In the genomic region with DNA sequence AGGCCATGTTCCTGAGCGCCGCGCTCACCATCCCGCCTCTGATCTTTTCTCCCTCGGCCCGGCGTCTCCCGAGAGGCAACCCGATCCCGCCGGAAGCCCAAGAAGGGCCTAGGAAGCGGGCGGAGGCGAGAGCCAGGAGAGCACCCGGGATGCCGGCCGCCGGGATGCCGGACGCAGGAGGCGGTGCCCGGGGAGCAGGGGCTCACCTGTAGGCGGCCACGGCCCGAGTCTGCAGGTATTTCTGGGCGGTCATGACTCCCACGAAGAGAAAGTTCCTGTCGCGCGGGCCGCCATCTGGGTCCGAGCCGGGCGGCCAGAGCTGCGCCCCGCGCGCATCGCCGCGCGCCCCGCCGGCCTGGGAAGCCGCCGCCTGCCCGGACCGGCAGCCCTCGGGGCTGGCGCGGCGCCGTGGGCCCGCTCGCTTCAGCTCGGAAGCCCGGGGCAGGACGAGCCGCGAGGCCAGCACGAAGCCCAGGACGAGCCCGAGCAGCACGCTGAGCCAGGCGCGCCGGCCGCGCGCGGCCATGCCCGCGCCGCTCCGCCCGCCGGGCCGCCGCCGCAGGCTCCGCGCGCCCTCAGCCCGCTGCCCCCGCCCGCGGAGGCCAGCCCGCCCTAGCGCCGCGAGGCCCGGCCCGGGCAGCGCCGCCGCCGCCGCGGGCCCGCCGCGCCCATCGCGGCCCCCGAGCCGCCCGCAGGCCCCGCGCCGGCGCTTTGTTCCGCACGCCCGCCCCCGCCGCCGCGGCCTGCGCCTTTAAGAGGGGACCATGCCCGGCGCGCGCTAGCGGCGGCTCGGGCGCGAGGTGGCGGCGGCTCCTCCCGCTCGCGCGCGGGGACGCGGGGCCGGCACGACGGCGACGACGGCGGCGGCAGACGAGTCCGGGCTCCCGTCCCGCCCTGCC, we compare ENCODE assay signal across 1 cellular context.
TF ChIP-seq lines count a peak whose summit lies in the region.

No MANE protein-coding gene starts in this region.

TF ChIP-seq in H1, 55 proteins besides CTCF, POLR2A, EP300 and RAD21:
- TF ChIP-seq GABPA (IDR thresholded peaks at IDR 0.05; ENCODE audit: borderline replicate concordance, insufficient read depth, low read length) (no peak), SP2 (IDR thresholded peaks at IDR 0.05; ENCODE audit: low read length) (no peak), FOSL1 (IDR thresholded peaks at IDR 0.05; ENCODE audit: insufficient read depth, low read depth, low read length) (no peak), KDM1A (IDR thresholded peaks at IDR 0.05; ENCODE audit: borderline replicate concordance, low read length) (no peak), PHF8 (conservative IDR thresholded peaks at IDR 0.05; ENCODE audit: low read depth, low read length) (peak; percentile 50), TAF1 (IDR thresholded peaks at IDR 0.05; ENCODE audit: low read depth, low read length) (no peak), TCF12 (IDR thresholded peaks at IDR 0.05; ENCODE audit: low read depth, low read length) (no peak), ASH2L (IDR thresholded peaks at IDR 0.05; ENCODE audit: low read length) (peak; percentile 38), ZNF274 (IDR thresholded peaks at IDR 0.05; ENCODE audit: borderline replicate concordance, extremely low read depth, low read length) (no peak), KDM4A (IDR thresholded peaks at IDR 0.05; ENCODE audit: low read depth, low read length, severe bottlenecking) (peak; percentile 55)
- TF ChIP-seq, protein P1, sequence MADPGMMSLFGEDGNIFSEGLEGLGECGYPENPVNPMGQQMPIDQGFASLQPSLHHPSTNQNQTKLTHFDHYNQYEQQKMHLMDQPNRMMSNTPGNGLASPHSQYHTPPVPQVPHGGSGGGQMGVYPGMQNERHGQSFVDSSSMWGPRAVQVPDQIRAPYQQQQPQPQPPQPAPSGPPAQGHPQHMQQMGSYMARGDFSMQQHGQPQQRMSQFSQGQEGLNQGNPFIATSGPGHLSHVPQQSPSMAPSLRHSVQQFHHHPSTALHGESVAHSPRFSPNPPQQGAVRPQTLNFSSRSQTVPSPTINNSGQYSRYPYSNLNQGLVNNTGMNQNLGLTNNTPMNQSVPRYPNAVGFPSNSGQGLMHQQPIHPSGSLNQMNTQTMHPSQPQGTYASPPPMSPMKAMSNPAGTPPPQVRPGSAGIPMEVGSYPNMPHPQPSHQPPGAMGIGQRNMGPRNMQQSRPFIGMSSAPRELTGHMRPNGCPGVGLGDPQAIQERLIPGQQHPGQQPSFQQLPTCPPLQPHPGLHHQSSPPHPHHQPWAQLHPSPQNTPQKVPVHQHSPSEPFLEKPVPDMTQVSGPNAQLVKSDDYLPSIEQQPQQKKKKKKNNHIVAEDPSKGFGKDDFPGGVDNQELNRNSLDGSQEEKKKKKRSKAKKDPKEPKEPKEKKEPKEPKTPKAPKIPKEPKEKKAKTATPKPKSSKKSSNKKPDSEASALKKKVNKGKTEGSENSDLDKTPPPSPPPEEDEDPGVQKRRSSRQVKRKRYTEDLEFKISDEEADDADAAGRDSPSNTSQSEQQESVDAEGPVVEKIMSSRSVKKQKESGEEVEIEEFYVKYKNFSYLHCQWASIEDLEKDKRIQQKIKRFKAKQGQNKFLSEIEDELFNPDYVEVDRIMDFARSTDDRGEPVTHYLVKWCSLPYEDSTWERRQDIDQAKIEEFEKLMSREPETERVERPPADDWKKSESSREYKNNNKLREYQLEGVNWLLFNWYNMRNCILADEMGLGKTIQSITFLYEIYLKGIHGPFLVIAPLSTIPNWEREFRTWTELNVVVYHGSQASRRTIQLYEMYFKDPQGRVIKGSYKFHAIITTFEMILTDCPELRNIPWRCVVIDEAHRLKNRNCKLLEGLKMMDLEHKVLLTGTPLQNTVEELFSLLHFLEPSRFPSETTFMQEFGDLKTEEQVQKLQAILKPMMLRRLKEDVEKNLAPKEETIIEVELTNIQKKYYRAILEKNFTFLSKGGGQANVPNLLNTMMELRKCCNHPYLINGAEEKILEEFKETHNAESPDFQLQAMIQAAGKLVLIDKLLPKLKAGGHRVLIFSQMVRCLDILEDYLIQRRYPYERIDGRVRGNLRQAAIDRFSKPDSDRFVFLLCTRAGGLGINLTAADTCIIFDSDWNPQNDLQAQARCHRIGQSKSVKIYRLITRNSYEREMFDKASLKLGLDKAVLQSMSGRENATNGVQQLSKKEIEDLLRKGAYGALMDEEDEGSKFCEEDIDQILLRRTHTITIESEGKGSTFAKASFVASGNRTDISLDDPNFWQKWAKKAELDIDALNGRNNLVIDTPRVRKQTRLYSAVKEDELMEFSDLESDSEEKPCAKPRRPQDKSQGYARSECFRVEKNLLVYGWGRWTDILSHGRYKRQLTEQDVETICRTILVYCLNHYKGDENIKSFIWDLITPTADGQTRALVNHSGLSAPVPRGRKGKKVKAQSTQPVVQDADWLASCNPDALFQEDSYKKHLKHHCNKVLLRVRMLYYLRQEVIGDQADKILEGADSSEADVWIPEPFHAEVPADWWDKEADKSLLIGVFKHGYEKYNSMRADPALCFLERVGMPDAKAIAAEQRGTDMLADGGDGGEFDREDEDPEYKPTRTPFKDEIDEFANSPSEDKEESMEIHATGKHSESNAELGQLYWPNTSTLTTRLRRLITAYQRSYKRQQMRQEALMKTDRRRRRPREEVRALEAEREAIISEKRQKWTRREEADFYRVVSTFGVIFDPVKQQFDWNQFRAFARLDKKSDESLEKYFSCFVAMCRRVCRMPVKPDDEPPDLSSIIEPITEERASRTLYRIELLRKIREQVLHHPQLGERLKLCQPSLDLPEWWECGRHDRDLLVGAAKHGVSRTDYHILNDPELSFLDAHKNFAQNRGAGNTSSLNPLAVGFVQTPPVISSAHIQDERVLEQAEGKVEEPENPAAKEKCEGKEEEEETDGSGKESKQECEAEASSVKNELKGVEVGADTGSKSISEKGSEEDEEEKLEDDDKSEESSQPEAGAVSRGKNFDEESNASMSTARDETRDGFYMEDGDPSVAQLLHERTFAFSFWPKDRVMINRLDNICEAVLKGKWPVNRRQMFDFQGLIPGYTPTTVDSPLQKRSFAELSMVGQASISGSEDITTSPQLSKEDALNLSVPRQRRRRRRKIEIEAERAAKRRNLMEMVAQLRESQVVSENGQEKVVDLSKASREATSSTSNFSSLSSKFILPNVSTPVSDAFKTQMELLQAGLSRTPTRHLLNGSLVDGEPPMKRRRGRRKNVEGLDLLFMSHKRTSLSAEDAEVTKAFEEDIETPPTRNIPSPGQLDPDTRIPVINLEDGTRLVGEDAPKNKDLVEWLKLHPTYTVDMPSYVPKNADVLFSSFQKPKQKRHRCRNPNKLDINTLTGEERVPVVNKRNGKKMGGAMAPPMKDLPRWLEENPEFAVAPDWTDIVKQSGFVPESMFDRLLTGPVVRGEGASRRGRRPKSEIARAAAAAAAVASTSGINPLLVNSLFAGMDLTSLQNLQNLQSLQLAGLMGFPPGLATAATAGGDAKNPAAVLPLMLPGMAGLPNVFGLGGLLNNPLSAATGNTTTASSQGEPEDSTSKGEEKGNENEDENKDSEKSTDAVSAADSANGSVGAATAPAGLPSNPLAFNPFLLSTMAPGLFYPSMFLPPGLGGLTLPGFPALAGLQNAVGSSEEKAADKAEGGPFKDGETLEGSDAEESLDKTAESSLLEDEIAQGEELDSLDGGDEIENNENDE (IDR thresholded peaks at IDR 0.05; ENCODE audit: insufficient replicate concordance, low read length) = no peak
- TF ChIP-seq, protein P2, sequence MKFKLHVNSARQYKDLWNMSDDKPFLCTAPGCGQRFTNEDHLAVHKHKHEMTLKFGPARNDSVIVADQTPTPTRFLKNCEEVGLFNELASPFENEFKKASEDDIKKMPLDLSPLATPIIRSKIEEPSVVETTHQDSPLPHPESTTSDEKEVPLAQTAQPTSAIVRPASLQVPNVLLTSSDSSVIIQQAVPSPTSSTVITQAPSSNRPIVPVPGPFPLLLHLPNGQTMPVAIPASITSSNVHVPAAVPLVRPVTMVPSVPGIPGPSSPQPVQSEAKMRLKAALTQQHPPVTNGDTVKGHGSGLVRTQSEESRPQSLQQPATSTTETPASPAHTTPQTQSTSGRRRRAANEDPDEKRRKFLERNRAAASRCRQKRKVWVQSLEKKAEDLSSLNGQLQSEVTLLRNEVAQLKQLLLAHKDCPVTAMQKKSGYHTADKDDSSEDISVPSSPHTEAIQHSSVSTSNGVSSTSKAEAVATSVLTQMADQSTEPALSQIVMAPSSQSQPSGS (IDR thresholded peaks at IDR 0.05; ENCODE audit: low read length) = no peak
